1 cellular context compared by ENCODE assay signal in genomic region chr6:31158140-31158862, GRCh38.
A peak's percentile ranks its signal among the peaks of the same experiment; 100 is the strongest.
TF ChIP-seq lines count a peak whose summit lies in the region.

TCF19 (plus strand) TSS chr6:31158589; CDS start chr6:31159470, 881 bp downstream.

TF ChIP-seq in HepG2, 621 proteins besides CTCF, POLR2A, EP300 and RAD21 (continued from another document and continues in another):
- TF ChIP-seq ZNF512B (CRISPR knock-in tag; IDR thresholded peaks at IDR 0.05; ENCODE audit: borderline replicate concordance) = no peak
- TF ChIP-seq ATF2 (CRISPR knock-in tag; IDR thresholded peaks at IDR 0.05) = 0 out of 2 replicates have a peak, but pooled peaks have one; percentile 25
- 0 out of 2 replicates have a peak, but pooled peaks have one; percentile 45 for TF ChIP-seq SNAI1 (CRISPR knock-in tag; IDR thresholded peaks at IDR 0.05; ENCODE audit: borderline replicate concordance)
- TF ChIP-seq ZNF124 (CRISPR knock-in tag; IDR thresholded peaks at IDR 0.05) = no peak
- TF ChIP-seq MBD4 (IDR thresholded peaks at IDR 0.05; ENCODE audit: borderline replicate concordance, low read length) = no peak
- no peak for TF ChIP-seq ZNF557 (CRISPR knock-in tag; IDR thresholded peaks at IDR 0.05)
- TF ChIP-seq PLRG1 (conservative IDR thresholded peaks at IDR 0.05) = no peak
- no peak for TF ChIP-seq GTF3A (CRISPR knock-in tag; conservative IDR thresholded peaks at IDR 0.05)
- no peak for TF ChIP-seq ZBTB7A (CRISPR knock-in tag; IDR thresholded peaks at IDR 0.05)
- TF ChIP-seq TGIF2 (CRISPR knock-in tag; IDR thresholded peaks at IDR 0.05) = peak; percentile 98
- no peak; the same call in 1 of the 2 replicates for TF ChIP-seq THAP8 (CRISPR knock-in tag; IDR thresholded peaks at IDR 0.05; ENCODE audit: borderline replicate concordance)
- TF ChIP-seq NFKB2 (CRISPR knock-in tag; IDR thresholded peaks at IDR 0.05; ENCODE audit: borderline replicate concordance) = peak; percentile 51; the same call in 1 of the 2 replicates
- no peak for TF ChIP-seq HNRNPL (IDR thresholded peaks at IDR 0.05; ENCODE audit: low read depth, low read length)
- TF ChIP-seq SP5 (CRISPR knock-in tag; IDR thresholded peaks at IDR 0.05; ENCODE audit: borderline replicate concordance, low read depth) = no peak; the same call in 1 of the 2 replicates
- TF ChIP-seq ZBED4 (CRISPR knock-in tag; IDR thresholded peaks at IDR 0.05; ENCODE audit: borderline replicate concordance) = peak; percentile 70; the same call in 1 of the 2 replicates
- TF ChIP-seq ZNF101 (CRISPR knock-in tag; IDR thresholded peaks at IDR 0.05; ENCODE audit: borderline replicate concordance, low read depth) = no peak
- no peak for TF ChIP-seq ZNF614 (CRISPR knock-in tag; IDR thresholded peaks at IDR 0.05; ENCODE audit: borderline replicate concordance)
- TF ChIP-seq FOXP1 (IDR thresholded peaks at IDR 0.05) = no peak
- TF ChIP-seq FOXP1 (CRISPR knock-in tag; IDR thresholded peaks at IDR 0.05) = no peak
- peak; percentile 69; the same call in 1 of the 2 replicates for TF ChIP-seq NR0B2 (CRISPR knock-in tag; IDR thresholded peaks at IDR 0.05)
- TF ChIP-seq ZNF746 (CRISPR knock-in tag; IDR thresholded peaks at IDR 0.05) = no peak
- no peak for TF ChIP-seq ZSCAN9 (CRISPR knock-in tag; IDR thresholded peaks at IDR 0.05; ENCODE audit: borderline replicate concordance)
- TF ChIP-seq ESRRA (CRISPR knock-in tag; IDR thresholded peaks at IDR 0.05; ENCODE audit: low read depth) = no peak; the same call in 1 of the 2 replicates
- TF ChIP-seq ZBTB3 (CRISPR knock-in tag; IDR thresholded peaks at IDR 0.05; ENCODE audit: borderline replicate concordance, low read depth) = no peak
- TF ChIP-seq ARID2 (CRISPR knock-in tag; IDR thresholded peaks at IDR 0.05; ENCODE audit: borderline replicate concordance) = peak; percentile 80; the same call in 1 of the 2 replicates
- no peak for TF ChIP-seq NFAT5 (CRISPR knock-in tag; IDR thresholded peaks at IDR 0.05)
- peak; percentile 63; the same call in 1 of the 2 replicates for TF ChIP-seq POLR2G (IDR thresholded peaks at IDR 0.05; ENCODE audit: low read depth, low read length)
- no peak for TF ChIP-seq TERF1 (CRISPR knock-in tag; IDR thresholded peaks at IDR 0.05)
- no peak for TF ChIP-seq ZNF160 (CRISPR knock-in tag; IDR thresholded peaks at IDR 0.05)
- no peak for TF ChIP-seq ZNF569 (CRISPR knock-in tag; IDR thresholded peaks at IDR 0.05; ENCODE audit: borderline replicate concordance)
- TF ChIP-seq KLF16 (CRISPR knock-in tag; IDR thresholded peaks at IDR 0.05) = peak in 1 of 2 experiments; percentile 88; a peak in 1 of 4 replicates
- no peak for TF ChIP-seq GLMP (CRISPR knock-in tag; IDR thresholded peaks at IDR 0.05; ENCODE audit: borderline replicate concordance)
- TF ChIP-seq MLXIP (CRISPR knock-in tag; IDR thresholded peaks at IDR 0.05; ENCODE audit: borderline replicate concordance) = no peak
- no peak for TF ChIP-seq ZBTB34 (CRISPR knock-in tag; IDR thresholded peaks at IDR 0.05)
- no peak for TF ChIP-seq CHD4 (IDR thresholded peaks at IDR 0.05; ENCODE audit: borderline replicate concordance, low read length)
- no peak for TF ChIP-seq SRSF4 (IDR thresholded peaks at IDR 0.05; ENCODE audit: low read depth, low read length, poor library complexity, severe bottlenecking)
